Comparison of ENCODE assay signal across 1 cellular context in the genomic region with DNA sequence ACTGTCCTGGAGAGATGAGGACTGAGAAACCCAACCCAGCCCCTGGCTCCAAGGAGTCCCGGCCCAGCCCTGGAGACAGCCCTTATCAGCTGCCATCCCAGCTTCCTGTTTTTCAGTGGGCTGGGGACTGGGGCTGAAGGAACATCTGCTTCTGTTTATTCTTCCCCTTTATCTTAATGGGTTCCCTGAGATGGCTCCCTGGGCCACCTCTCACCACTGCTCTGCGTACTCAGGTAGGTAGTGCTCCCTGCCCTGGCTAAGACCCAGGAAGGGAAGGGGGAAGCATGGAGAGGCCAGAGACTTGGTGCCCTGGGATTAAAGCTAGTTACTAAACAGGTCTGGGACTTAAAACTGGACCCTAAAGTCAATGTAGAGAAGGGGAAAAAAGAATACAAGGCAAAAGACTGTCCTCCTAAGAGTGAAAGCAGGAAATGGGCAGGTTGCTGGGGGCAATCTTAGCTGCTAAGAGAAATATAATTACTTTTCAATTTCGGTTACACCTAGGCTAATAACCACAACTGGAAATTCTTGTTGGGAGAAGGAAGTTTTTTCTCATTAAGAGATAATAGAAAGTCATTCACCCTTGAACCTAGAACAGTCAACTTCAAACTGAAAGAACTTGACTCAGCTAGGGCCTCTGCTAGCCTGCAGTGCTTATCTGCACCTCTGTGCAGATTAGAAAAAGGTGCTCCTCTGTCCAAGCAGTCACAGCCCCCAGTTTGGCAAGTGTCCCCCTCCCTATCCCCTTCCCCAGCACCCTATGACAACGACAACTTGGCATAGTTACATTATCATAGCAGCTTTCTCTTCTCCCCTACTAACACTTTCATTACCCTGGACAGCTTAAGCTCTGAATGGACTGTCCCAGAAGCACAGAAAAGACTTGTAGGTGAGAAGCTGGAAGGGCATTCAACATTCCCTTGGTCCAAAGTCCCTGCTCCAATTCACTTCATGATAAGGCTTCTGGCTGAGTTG.
TF ChIP-seq lines count a peak whose summit lies in the region.

No MANE protein-coding gene starts in this region.

TF ChIP-seq in GM23338, 12 proteins besides CTCF, POLR2A, EP300 and RAD21 (continued from another document):
- TF ChIP-seq, protein P1, sequence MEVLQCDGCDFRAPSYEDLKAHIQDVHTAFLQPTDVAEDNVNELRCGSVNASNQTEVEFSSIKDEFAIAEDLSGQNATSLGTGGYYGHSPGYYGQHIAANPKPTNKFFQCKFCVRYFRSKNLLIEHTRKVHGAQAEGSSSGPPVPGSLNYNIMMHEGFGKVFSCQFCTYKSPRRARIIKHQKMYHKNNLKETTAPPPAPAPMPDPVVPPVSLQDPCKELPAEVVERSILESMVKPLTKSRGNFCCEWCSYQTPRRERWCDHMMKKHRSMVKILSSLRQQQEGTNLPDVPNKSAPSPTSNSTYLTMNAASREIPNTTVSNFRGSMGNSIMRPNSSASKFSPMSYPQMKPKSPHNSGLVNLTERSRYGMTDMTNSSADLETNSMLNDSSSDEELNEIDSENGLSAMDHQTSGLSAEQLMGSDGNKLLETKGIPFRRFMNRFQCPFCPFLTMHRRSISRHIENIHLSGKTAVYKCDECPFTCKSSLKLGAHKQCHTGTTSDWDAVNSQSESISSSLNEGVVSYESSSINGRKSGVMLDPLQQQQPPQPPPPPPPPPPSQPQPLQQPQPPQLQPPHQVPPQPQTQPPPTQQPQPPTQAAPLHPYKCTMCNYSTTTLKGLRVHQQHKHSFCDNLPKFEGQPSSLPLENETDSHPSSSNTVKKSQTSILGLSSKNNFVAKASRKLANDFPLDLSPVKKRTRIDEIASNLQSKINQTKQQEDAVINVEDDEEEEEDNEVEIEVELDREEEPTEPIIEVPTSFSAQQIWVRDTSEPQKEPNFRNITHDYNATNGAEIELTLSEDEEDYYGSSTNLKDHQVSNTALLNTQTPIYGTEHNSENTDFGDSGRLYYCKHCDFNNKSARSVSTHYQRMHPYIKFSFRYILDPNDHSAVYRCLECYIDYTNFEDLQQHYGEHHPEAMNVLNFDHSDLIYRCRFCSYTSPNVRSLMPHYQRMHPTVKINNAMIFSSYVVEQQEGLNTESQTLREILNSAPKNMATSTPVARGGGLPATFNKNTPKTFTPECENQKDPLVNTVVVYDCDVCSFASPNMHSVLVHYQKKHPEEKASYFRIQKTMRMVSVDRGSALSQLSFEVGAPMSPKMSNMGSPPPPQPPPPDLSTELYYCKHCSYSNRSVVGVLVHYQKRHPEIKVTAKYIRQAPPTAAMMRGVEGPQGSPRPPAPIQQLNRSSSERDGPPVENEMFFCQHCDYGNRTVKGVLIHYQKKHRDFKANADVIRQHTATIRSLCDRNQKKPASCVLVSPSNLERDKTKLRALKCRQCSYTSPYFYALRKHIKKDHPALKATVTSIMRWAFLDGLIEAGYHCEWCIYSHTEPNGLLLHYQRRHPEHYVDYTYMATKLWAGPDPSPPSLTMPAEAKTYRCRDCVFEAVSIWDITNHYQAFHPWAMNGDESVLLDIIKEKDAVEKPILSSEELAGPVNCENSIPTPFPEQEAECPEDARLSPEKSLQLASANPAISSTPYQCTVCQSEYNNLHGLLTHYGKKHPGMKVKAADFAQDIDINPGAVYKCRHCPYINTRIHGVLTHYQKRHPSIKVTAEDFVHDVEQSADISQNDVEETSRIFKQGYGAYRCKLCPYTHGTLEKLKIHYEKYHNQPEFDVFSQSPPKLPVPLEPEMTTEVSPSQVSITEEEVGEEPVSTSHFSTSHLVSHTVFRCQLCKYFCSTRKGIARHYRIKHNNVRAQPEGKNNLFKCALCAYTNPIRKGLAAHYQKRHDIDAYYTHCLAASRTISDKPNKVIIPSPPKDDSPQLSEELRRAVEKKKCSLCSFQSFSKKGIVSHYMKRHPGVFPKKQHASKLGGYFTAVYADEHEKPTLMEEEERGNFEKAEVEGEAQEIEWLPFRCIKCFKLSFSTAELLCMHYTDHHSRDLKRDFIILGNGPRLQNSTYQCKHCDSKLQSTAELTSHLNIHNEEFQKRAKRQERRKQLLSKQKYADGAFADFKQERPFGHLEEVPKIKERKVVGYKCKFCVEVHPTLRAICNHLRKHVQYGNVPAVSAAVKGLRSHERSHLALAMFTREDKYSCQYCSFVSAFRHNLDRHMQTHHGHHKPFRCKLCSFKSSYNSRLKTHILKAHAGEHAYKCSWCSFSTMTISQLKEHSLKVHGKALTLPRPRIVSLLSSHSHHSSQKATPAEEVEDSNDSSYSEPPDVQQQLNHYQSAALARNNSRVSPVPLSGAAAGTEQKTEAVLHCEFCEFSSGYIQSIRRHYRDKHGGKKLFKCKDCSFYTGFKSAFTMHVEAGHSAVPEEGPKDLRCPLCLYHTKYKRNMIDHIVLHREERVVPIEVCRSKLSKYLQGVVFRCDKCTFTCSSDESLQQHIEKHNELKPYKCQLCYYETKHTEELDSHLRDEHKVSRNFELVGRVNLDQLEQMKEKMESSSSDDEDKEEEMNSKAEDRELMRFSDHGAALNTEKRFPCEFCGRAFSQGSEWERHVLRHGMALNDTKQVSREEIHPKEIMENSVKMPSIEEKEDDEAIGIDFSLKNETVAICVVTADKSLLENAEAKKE (CRISPR knock-in tag; IDR thresholded peaks at IDR 0.05), result no peak
- TF ChIP-seq JUNB (IDR thresholded peaks at IDR 0.05; ENCODE audit: unreplicated experiment) (no peak), ZNF114 (CRISPR knock-in tag; IDR thresholded peaks at IDR 0.05) (no peak), EZH2phosphoT487 (IDR thresholded peaks at IDR 0.05; ENCODE audit: unreplicated experiment) (no peak), STAT1 (IDR thresholded peaks at IDR 0.05; ENCODE audit: unreplicated experiment) (no peak), NANOG (IDR thresholded peaks at IDR 0.05; ENCODE audit: borderline replicate concordance) (no peak), ZNF331 (CRISPR knock-in tag; IDR thresholded peaks at IDR 0.05; ENCODE audit: low read depth) (no peak), CREB1 (CRISPR knock-in tag; IDR thresholded peaks at IDR 0.05; ENCODE audit: low read depth) (no peak), EZH2 (IDR thresholded peaks at IDR 0.05; ENCODE audit: low read depth, unreplicated experiment) (no peak)
- TF ChIP-seq, protein P2, sequence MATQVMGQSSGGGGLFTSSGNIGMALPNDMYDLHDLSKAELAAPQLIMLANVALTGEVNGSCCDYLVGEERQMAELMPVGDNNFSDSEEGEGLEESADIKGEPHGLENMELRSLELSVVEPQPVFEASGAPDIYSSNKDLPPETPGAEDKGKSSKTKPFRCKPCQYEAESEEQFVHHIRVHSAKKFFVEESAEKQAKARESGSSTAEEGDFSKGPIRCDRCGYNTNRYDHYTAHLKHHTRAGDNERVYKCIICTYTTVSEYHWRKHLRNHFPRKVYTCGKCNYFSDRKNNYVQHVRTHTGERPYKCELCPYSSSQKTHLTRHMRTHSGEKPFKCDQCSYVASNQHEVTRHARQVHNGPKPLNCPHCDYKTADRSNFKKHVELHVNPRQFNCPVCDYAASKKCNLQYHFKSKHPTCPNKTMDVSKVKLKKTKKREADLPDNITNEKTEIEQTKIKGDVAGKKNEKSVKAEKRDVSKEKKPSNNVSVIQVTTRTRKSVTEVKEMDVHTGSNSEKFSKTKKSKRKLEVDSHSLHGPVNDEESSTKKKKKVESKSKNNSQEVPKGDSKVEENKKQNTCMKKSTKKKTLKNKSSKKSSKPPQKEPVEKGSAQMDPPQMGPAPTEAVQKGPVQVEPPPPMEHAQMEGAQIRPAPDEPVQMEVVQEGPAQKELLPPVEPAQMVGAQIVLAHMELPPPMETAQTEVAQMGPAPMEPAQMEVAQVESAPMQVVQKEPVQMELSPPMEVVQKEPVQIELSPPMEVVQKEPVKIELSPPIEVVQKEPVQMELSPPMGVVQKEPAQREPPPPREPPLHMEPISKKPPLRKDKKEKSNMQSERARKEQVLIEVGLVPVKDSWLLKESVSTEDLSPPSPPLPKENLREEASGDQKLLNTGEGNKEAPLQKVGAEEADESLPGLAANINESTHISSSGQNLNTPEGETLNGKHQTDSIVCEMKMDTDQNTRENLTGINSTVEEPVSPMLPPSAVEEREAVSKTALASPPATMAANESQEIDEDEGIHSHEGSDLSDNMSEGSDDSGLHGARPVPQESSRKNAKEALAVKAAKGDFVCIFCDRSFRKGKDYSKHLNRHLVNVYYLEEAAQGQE (IDR thresholded peaks at IDR 0.05; ENCODE audit: unreplicated experiment), result no peak
